In the genomic region with DNA sequence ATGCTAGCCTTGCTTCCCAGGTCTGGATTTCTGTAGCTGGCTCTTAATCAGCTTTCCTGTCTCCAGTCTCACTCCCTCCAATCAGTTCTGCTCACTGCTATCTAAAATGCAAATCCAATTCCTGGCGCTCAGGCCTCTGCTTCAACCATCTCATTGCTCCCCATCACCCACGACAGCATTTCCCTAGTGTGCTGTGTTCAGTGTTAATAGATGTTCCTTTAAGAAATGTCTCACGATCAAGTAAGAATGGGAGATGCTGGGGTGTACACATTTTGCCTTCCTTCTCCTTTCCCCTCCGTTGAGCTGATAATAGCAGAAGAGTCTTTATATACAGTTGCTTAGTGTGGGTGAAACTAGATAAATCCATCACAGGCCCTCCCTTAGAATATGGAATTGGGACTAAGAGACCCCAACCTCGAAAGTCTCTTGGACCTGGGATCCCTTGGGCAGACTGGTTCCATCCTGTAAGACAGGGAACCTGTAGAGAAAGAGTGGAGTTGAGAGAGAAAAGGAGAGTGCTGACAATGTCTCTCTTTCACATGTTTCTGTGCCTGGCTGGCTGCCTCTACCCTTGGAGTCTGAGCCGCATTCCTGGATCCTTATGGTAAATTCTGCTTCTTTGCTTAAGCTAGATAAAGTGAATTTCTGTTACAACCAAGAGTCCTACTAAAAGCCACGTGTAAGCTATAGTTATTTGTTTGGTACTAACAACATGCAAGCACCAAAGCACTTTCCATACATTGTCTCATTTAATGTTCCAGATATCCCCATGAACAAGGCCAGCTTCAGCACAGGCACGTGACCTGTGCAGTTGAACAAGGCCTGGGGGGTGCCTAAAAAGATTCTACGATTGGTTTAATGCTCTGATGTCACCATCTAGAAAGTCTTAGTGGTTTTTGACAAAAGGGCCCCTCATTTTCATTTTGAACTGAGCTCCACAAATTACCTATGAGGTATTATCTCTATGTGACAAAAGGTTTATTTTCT, we compare ENCODE assay signal across 10 cellular contexts. TPM values are rescaled to one million over a fixed set of nuclear protein-coding genes. Genes with fewer than 3 reads are reported as not detected.
DNase-seq lines count a peak whose midpoint lies in the region; ATAC-seq and TF ChIP-seq lines count a peak whose summit lies in the region.
"Had no signal": no experiment of that assay in that cellular context is flagged by ENCODE, and none has a peak within 500 bp of the region (broad histone marks: within the 10 kb centered on the region; RNA-seq: fewer than 3 reads in every experiment).

No MANE protein-coding gene starts in this region.

- H3K9me3 ChIP-seq in OCI-LY3 (ENCODE audit: insufficient read depth, low read length) (no peaks in the 10 kb centered on the region), gastroesophageal sphincter (no peaks in the 10 kb centered on the region), suprapubic skin (no peaks in the 10 kb centered on the region)

- TF ChIP-seq POLR2A in gastroesophageal sphincter (IDR thresholded peaks at IDR 0.05): no peak
- TF ChIP-seq POLR2A in suprapubic skin (IDR thresholded peaks at IDR 0.05): no peak

- H3K36me3 ChIP-seq in OCI-LY3 (replicated peaks; ENCODE audit: low read depth, low read length) (peaks cover 15% of the 10 kb centered on the region), gastroesophageal sphincter (no peaks in the 10 kb centered on the region), suprapubic skin (no peaks in the 10 kb centered on the region)

- H3K4me1 ChIP-seq in OCI-LY3 (ENCODE audit: low read length) (peaks cover 28% of the 10 kb centered on the region), gastroesophageal sphincter (peaks cover 6 to 44% (median 10%) of the 10 kb centered on the region in 3 donors), suprapubic skin (peaks cover 78% of the 10 kb centered on the region)

- ATAC-seq in gastroesophageal sphincter: no peak
- no peak for ATAC-seq in GM19455 (IDR thresholded peaks at IDR 0.05; ENCODE audit: unreplicated experiment)
- ATAC-seq in HG02798 (IDR thresholded peaks at IDR 0.05; ENCODE audit: poor library complexity, unreplicated experiment): no peak

- TF ChIP-seq CTCF in OCI-LY3 (IDR thresholded peaks at IDR 0.05; ENCODE audit: low read depth, low read length) (no peak), gastroesophageal sphincter (IDR thresholded peaks at IDR 0.05) (no peak), suprapubic skin (IDR thresholded peaks at IDR 0.05) (no peak)

- 0 out of 2 replicates have a peak overlapping the region, but pooled peaks have one; percentile 90 for H3K27ac ChIP-seq in OCI-LY3 (ENCODE audit: low read length)
- peak overlapping the region; percentile 57 to 97 (median 94) for H3K27ac ChIP-seq in gastroesophageal sphincter
- peak overlapping the region; percentile 99 for H3K27ac ChIP-seq in suprapubic skin

- DNase-seq in NCI-H1092 treated with DMSO at 0.1 percent for 48 hours (lab: John Stamatoyannopoulos, UW) (peak; percentile 52), NCI-H1092 (lab: John Stamatoyannopoulos, UW) (no peak), suprapubic skin (ENCODE audit: low spot score in 2 of 2) (no peak)
- DNase-seq in stimulated activated CD4-positive, alpha-beta T cell treated with anti-CD3 and anti-CD28 coated beads, Interleukin-12 subunit alpha, Interleukin-12 subunit beta, amount 100 ng/mL, for 4 hours: no peak
- DNase-seq: activated naive CD4-positive, alpha-beta T cell treated with anti-CD3 and anti-CD28 coated beads for 36 hours; nephron progenitor cell had no signal

- TF ChIP-seq EP300 in gastroesophageal sphincter (IDR thresholded peaks at IDR 0.05) (no peak), suprapubic skin (IDR thresholded peaks at IDR 0.05) (no peak)

- 41 to 57% methylated on average over 7 to 9 of the region's 9 CpGs for WGBS in gastroesophageal sphincter (ENCODE audit: low coverage in 1 of 2), 2 donors
- WGBS in suprapubic skin: 65% methylated on average over 9 of the region's 9 CpGs

- H2AFZ ChIP-seq in OCI-LY3 (ENCODE audit: low read depth, low read length): no peak overlapping the region

- H4K20me1 ChIP-seq in OCI-LY3 (ENCODE audit: insufficient read depth, low read length): peaks cover 25% of the 10 kb centered on the region

- H3K4me2 ChIP-seq in OCI-LY3 (ENCODE audit: low read length): peak overlapping the region; percentile 95

- H3K27me3 ChIP-seq in OCI-LY3 (ENCODE audit: low read depth, low read length) (no peaks in the 10 kb centered on the region), gastroesophageal sphincter (no peaks in the 10 kb centered on the region), suprapubic skin (no peaks in the 10 kb centered on the region)

- peak overlapping the region; percentile 97; the same call in 1 of the 2 replicates for H3K9ac ChIP-seq in OCI-LY3 (ENCODE audit: low read length)

- H3K4me3 ChIP-seq in OCI-LY3 (ENCODE audit: low read length): peak overlapping the region; percentile 92
- no peak overlapping the region for H3K4me3 ChIP-seq in gastroesophageal sphincter
- no peak overlapping the region for H3K4me3 ChIP-seq in suprapubic skin

- H3K79me2 ChIP-seq in OCI-LY3 (ENCODE audit: low read length): peaks cover 36% of the 10 kb centered on the region

RNA-seq across cellular contexts. Expression of a gene that starts 1.9 kb away (rescaled TPM):
- total RNA-seq in gastroesophageal sphincter: 100 to 1,000 TPM in 2 of 4 donors, 10 to 100 TPM in 2; 61.5 to 140 (median 98.0) TPM
- 100 to 1,000 TPM in 1 of 4 donors, 10 to 100 TPM in 3; 78.9 to 108 (median 99.0) TPM for total RNA-seq in suprapubic skin
